In genomic region chr9:70406446-70406862, GRCh38 we compare ENCODE assay signal across 7 cellular contexts. TPM values are rescaled to one million over a fixed set of nuclear protein-coding genes. Genes with fewer than 3 reads are reported as not detected.
A peak's percentile ranks its signal among the peaks of the same experiment; 100 is the strongest.
DNase-seq lines count a peak whose midpoint lies in the region; ATAC-seq and TF ChIP-seq lines count a peak whose summit lies in the region.

No MANE protein-coding gene starts in this region.

- TF ChIP-seq CTCF in NB4 (IDR thresholded peaks at IDR 0.05; ENCODE audit: low read depth, low read length) (no peak), mammary epithelial cell (conservative IDR thresholded peaks at IDR 0.05 in 1 of 2, IDR thresholded peaks at IDR 0.05 in 1 of 2; ENCODE audit: extremely low read depth in 1 of 2, insufficient read depth in 1 of 2, low read depth in 1 of 2, low read length in 2 of 2) (no peak), mucosa of descending colon (IDR thresholded peaks at IDR 0.05) (no peak), upper lobe of right lung (IDR thresholded peaks at IDR 0.05) (no peak)

- H2AFZ ChIP-seq in mammary epithelial cell (ENCODE audit: low read depth, low read length), result peak overlapping the region; percentile 73

- in situ Hi-C loops in mammary epithelial cell (cut with MboI; ENCODE audit: low sequenced_read_pairs in 2 of 2), result no loop called here

- peak overlapping the region; percentile 31 for H3K4me2 ChIP-seq in mammary epithelial cell (ENCODE audit: insufficient read depth, low read depth, low read length)

- H4K20me1 ChIP-seq in mammary epithelial cell (ENCODE audit: insufficient read depth, low read length), result no peaks in the 10 kb centered on the region

- DNase-seq in H4 (ENCODE audit: low spot score) (peak; percentile 38), NB4 (ENCODE audit: low read depth) (peak; percentile 64), mammary epithelial cell (no peak), mucosa of descending colon (peak in 1 of 3 donors; percentile 41), upper lobe of right lung (no peak), H7 (no peak)

- H3K79me2 ChIP-seq in mammary epithelial cell (ENCODE audit: insufficient read depth, low read length), result peaks cover 48% of the 10 kb centered on the region

- H3K9ac ChIP-seq in mammary epithelial cell (ENCODE audit: insufficient read depth, low read length), result no peak overlapping the region

- BruUV-seq in mammary epithelial cell (replicated peaks; lab: Mats Ljungman, UMichigan), result no TSS peak

- H3K27ac ChIP-seq in mammary epithelial cell (ENCODE audit: insufficient read depth, low read depth, low read length) (peak overlapping the region; percentile 11), upper lobe of right lung (peak overlapping the region; percentile 15)

- no peak for TF ChIP-seq POLR2A in NB4 (IDR thresholded peaks at IDR 0.05; ENCODE audit: extremely low read depth, insufficient read length)

- WGBS in mammary epithelial cell (ENCODE audit: low coverage, missing lambda C conversion rate), result 22% methylated on average over 5 of the region's 6 CpGs

- H3K36me3 ChIP-seq in mammary epithelial cell (ENCODE audit: insufficient read depth, low read length) (no peaks in the 10 kb centered on the region), mucosa of descending colon (ENCODE audit: low read depth) (no peaks in the 10 kb centered on the region), upper lobe of right lung (peaks cover 5% of the 10 kb centered on the region), H7 (replicated peaks; ENCODE audit: control insufficient read depth, insufficient read depth, low read length) (no peaks in the 10 kb centered on the region)

- no peaks in the 10 kb centered on the region for H3K9me3 ChIP-seq in mammary epithelial cell (replicated peaks; ENCODE audit: insufficient read depth, low read length)
- H3K9me3 ChIP-seq in mucosa of descending colon, result no peaks in the 10 kb centered on the region
- no peaks in the 10 kb centered on the region for H3K9me3 ChIP-seq in upper lobe of right lung

- peak; percentile 58 for ATAC-seq in GM18858 (IDR thresholded peaks at IDR 0.05; ENCODE audit: unreplicated experiment)
- peak; percentile 3 for ATAC-seq in mucosa of descending colon
- peak; percentile 68 for ATAC-seq in upper lobe of right lung

- H3K27me3 ChIP-seq in mammary epithelial cell (ENCODE audit: insufficient read depth, low read length), result no peaks in the 10 kb centered on the region
- no peaks in the 10 kb centered on the region for H3K27me3 ChIP-seq in upper lobe of right lung
- no peaks in the 10 kb centered on the region for H3K27me3 ChIP-seq in H7 (ENCODE audit: control insufficient read depth, insufficient read depth, low read length)

- H3K4me1 ChIP-seq in mammary epithelial cell (ENCODE audit: insufficient read depth, low read length) (peaks cover 25% of the 10 kb centered on the region), mucosa of descending colon (ENCODE audit: low read depth) (peaks cover 68% of the 10 kb centered on the region), upper lobe of right lung (peaks cover 93% of the 10 kb centered on the region)

- CTCF ChIA-PET in mammary epithelial cell (lab: Charles Lee; ENCODE audit: low non-redundant PET), result no interaction called here

- dilution Hi-C loops in mammary epithelial cell (cut with HindIII; ENCODE audit: low sequenced_read_pairs), result no loop called here

- intact Hi-C loops in mammary epithelial cell (cut with micrococcal nuclease), result no loop called here
- intact Hi-C loops in mucosa of descending colon (cut with DNase I, micrococcal nuclease), result no loop called here
- intact Hi-C loops in upper lobe of right lung (cut with DNase I), result loop anchor here (10.0 kb wide), 1 partner anchor 198 kb away; no protein-coding TSS in a partner anchor

- H3K4me3 ChIP-seq in NB4 (ENCODE audit: low read depth, low read length) (no peak overlapping the region), mammary epithelial cell (replicated peaks in 1 of 3; ENCODE audit: insufficient read depth in 1 of 3, low read depth in 2 of 3, low read length in 3 of 3) (no peak overlapping the region), mucosa of descending colon (no peak overlapping the region), upper lobe of right lung (peak overlapping the region; percentile 9), H7 (ENCODE audit: insufficient read depth, low read depth, low read length) (no peak overlapping the region)

RNA-seq across cellular contexts. Expression of gene KLF9, which starts 8.0 kb away (rescaled TPM):
- 15.9 and 17.4 TPM in 2 replicates for total RNA-seq in H4 (2014; rRNA removed; shearing (Covaris generic))
- total RNA-seq in mammary epithelial cell, result 10 to 100 TPM in 1 of 2 donors, 1 to 10 TPM in 1; 5.5 to 10.8 TPM
- 3.2 TPM for polyA plus RNA-seq in mammary epithelial cell
- polyA minus RNA-seq in mammary epithelial cell, result 1.2 TPM
- 100 to 1,000 TPM in 1 of 3 donors, 10 to 100 TPM in 2; 29.5 to 104 (median 45.4) TPM for total RNA-seq in mucosa of descending colon
- 91.0 TPM for total RNA-seq in upper lobe of right lung
- 0.97 and 1.5 TPM in 2 replicates for total RNA-seq in H7 (2014; rRNA removed; shearing (Covaris generic))

Comparison
In these comparisons a context has a peak if more than half of its experiments do, and no peak if none do; other contexts are left out.
1. ATAC-seq: peak in every context shown above with its lines; median percentile 68 in upper lobe of right lung; 58 in GM18858; 3 in mucosa of descending colon.
2. DNase-seq: peak in H4 (single experiment) and NB4 (single experiment); none in mammary epithelial cell (single experiment), upper lobe of right lung (single experiment) and H7 (single experiment).